ENCODE assay signal across 1 cellular context in genomic region chr19:45824041-45824471, GRCh38.
TF ChIP-seq lines count a peak whose summit lies in the region.

No MANE protein-coding gene starts in this region.

TF ChIP-seq in HepG2, 621 proteins besides CTCF, POLR2A, EP300 and RAD21:
- TF ChIP-seq ZFYVE20 (CRISPR knock-in tag; IDR thresholded peaks at IDR 0.05; ENCODE audit: borderline replicate concordance, low read depth) (no peak), ZNF317 (CRISPR knock-in tag; IDR thresholded peaks at IDR 0.05) (no peak), AGO2 (optimal IDR thresholded peaks at IDR 0.05; ENCODE audit: low read depth, low read length) (peak; percentile 71), GATAD1 (CRISPR knock-in tag; IDR thresholded peaks at IDR 0.05) (no peak), ZNF3 (CRISPR knock-in tag; IDR thresholded peaks at IDR 0.05) (no peak), ZC3H13 (CRISPR knock-in tag; IDR thresholded peaks at IDR 0.05) (peak; percentile 54; the same call in 1 of the 2 replicates), ZNF318 (CRISPR knock-in tag; IDR thresholded peaks at IDR 0.05) (no peak), ZNF652 (CRISPR knock-in tag; IDR thresholded peaks at IDR 0.05; ENCODE audit: borderline replicate concordance, low read depth) (no peak)
- TF ChIP-seq, protein P1, sequence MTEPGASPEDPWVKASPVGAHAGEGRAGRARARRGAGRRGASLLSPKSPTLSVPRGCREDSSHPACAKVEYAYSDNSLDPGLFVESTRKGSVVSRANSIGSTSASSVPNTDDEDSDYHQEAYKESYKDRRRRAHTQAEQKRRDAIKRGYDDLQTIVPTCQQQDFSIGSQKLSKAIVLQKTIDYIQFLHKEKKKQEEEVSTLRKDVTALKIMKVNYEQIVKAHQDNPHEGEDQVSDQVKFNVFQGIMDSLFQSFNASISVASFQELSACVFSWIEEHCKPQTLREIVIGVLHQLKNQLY (CRISPR knock-in tag; IDR thresholded peaks at IDR 0.05), result no peak
